Comparison of ENCODE assay signal across 8 cellular contexts in the genomic region with DNA sequence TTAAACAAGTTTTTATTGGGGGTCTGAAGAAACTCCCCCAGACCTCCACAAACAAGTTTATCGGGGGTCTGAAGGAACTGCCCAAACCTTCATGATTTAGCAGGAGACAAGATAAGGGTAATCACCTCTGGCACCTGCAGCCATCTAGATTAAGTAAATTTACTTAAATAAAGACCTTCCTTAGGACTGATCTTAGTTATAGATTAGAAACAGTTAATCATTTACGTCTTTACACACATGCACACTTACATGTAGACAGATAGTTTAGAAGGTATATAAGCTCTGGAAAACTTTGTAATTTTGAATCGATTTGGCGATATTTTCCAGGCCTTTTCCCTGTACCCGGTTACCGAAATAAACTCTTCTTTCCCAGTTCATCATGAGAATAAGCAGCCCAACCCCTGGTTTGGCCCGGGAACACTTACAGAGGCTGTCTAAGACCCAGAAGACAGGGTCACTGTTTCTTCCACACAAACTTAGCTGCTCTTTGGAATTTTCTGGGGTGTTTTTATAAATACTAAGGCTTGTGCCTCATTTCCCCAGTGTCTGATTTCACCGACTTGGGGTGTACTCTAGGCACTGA.
DNase-seq lines count a peak whose midpoint lies in the region; ATAC-seq and TF ChIP-seq lines count a peak whose summit lies in the region.

No MANE protein-coding gene starts in this region.

- H3K4me2 ChIP-seq in KMS-11 = peak overlapping the region; percentile 82

- H2AFZ ChIP-seq in KMS-11 (ENCODE audit: low read depth) = peak overlapping the region; percentile 88

- H3K4me1 ChIP-seq in KMS-11 (ENCODE audit: low read depth, poor library complexity, severe bottlenecking) (peaks cover 28% of the 10 kb centered on the region), mucosa of stomach (ENCODE audit: control insufficient read depth, insufficient read depth, low read length) (peaks cover 11% of the 10 kb centered on the region)

- H3K27ac ChIP-seq in KMS-11 = peak overlapping the region; percentile 56
- H3K27ac ChIP-seq in coronary artery = peak overlapping the region; percentile 24 to 62

- no peaks in the 10 kb centered on the region for H4K20me1 ChIP-seq in KMS-11 (ENCODE audit: insufficient read depth)

- POLR2A ChIA-PET in AG04449 (lab: Yijun Ruan, JAX) = interaction anchor here (0.5 to 0.9 kb wide), 3 partner anchors 13 to 93 kb away, joined by 3 to 5 read pairs (median 4); partner anchors contain the start of gene MBD1

- DNase-seq in AG04449 (ENCODE audit: low read depth, low spot score) = no peak
- no peak for DNase-seq in coronary artery (ENCODE audit: low spot score)
- DNase-seq in DMS79 treated with DMSO at 0.1 percent for 48 hours (lab: John Stamatoyannopoulos, UW) = no peak

- H3K9ac ChIP-seq in KMS-11 (peak overlapping the region; percentile 77; the same call in 1 of the 2 replicates), mucosa of stomach (ENCODE audit: low read length) (peak overlapping the region; percentile 80)

- CTCF ChIA-PET in AG04449 (lab: Yijun Ruan, JAX) = interaction anchor here (1.5 to 3.7 kb wide), 2 partner anchors 17 to 55 kb away, joined by 3 to 27 read pairs; no protein-coding TSS in a partner anchor

- ATAC-seq in GM19351 (IDR thresholded peaks at IDR 0.05; ENCODE audit: unreplicated experiment) (no peak), HG02642 (IDR thresholded peaks at IDR 0.05; ENCODE audit: poor library complexity, unreplicated experiment) (no peak), HG02852 (IDR thresholded peaks at IDR 0.05; ENCODE audit: unreplicated experiment) (no peak)

- H3K36me3 ChIP-seq in KMS-11 (ENCODE audit: insufficient read depth) (no peaks in the 10 kb centered on the region), mucosa of stomach (ENCODE audit: control insufficient read depth, insufficient read depth, low read length) (no peaks in the 10 kb centered on the region)

- H3K4me3 ChIP-seq in AG04449 (ENCODE audit: low read depth, low read length) = peak overlapping the region; percentile 94
- no peak overlapping the region for H3K4me3 ChIP-seq in KMS-11 (IDR thresholded peaks at IDR 0.05; ENCODE audit: insufficient read depth, low read depth, low read length)
- H3K4me3 ChIP-seq in coronary artery = peak overlapping the region; percentile 69
- H3K4me3 ChIP-seq in mucosa of stomach (ENCODE audit: low read length) = peak overlapping the region; percentile 48

- peaks cover 26% of the 10 kb centered on the region for H3K79me2 ChIP-seq in KMS-11 (ENCODE audit: insufficient read depth, low read depth)

- H3K27me3 ChIP-seq in KMS-11 (ENCODE audit: insufficient read depth, low read depth) = no peaks in the 10 kb centered on the region
- no peaks in the 10 kb centered on the region for H3K27me3 ChIP-seq in mucosa of stomach (ENCODE audit: control insufficient read depth, insufficient read depth, low read length)

- TF ChIP-seq CTCF in AG04449 (IDR thresholded peaks at IDR 0.05; ENCODE audit: insufficient read depth, low read length, missing control alignments) = no peak
- no peak for TF ChIP-seq CTCF in KMS-11 (conservative IDR thresholded peaks at IDR 0.05; ENCODE audit: low read depth, low read length)
- TF ChIP-seq CTCF in coronary artery (IDR thresholded peaks at IDR 0.05) = no peak

- H3K9me3 ChIP-seq in mucosa of stomach (ENCODE audit: control insufficient read depth, low read length) = no peaks in the 10 kb centered on the region
